Comparison of ENCODE assay signal across 8 cellular contexts in genomic region chr19:42279148-42279901, GRCh38. TPM values are rescaled to one million over a fixed set of nuclear protein-coding genes. Genes with fewer than 3 reads are reported as not detected.
DNase-seq lines count a peak whose midpoint lies in the region; ATAC-seq and TF ChIP-seq lines count a peak whose summit lies in the region.

No MANE protein-coding gene starts in this region.

- H3K36me3 Mint-ChIP-seq in natural killer cell treated with Interleukin-12 subunit alpha and Interleukin-12 subunit beta and Interleukin-15 and Interleukin-18, amount 100 ng/mL, for 72 hours, result peaks cover 5% of the 10 kb centered on the region

- peaks cover 24 to 70% (median 47%) of the 10 kb centered on the region in 11 experiments; a peak in 17 of 22 replicates for H4K20me1 ChIP-seq in BLaER1 treated with 17β-estradiol and CSF1 and Interleukin-3, amounts not matched to agents 10 nM and 100 nM

- no peaks in the 10 kb centered on the region for H3K9me3 ChIP-seq in BLaER1 treated with 17β-estradiol and CSF1 and Interleukin-3, amounts not matched to agents 10 nM and 100 nM (replicated peaks in 1 of 11)

- no peak for ATAC-seq in natural killer cell treated with Interleukin-12 subunit alpha and Interleukin-12 subunit beta and Interleukin-15 and Interleukin-18, amount 100 ng/mL, for 72 hours

- H3K27me3 Mint-ChIP-seq in natural killer cell treated with Interleukin-12 subunit alpha and Interleukin-12 subunit beta and Interleukin-15 and Interleukin-18, amount 100 ng/mL, for 72 hours, result no peaks in the 10 kb centered on the region

- H3K4me3 ChIP-seq in BLaER1 treated with 17β-estradiol and CSF1 and Interleukin-3, amounts not matched to agents 10 nM and 100 nM, result peak overlapping the region; percentile 67 to 84 (median 72)
- H3K4me3 ChIP-seq in Jurkat, Clone E6-1 (ENCODE audit: low read length), result peak overlapping the region; percentile 73
- H3K4me3 ChIP-seq in coronary artery, result peak overlapping the region; percentile 97

- peak overlapping the region; percentile 76 to 86 (median 80) for H3K9ac ChIP-seq in BLaER1 treated with 17β-estradiol and CSF1 and Interleukin-3, amounts not matched to agents 10 nM and 100 nM

- H3K4me1 ChIP-seq in BLaER1 treated with 17β-estradiol and CSF1 and Interleukin-3, amounts not matched to agents 10 nM and 100 nM, result peaks cover 65 to 81% (median 79%) of the 10 kb centered on the region in 10 experiments

- H3K27ac ChIP-seq in BLaER1 treated with 17β-estradiol and CSF1 and Interleukin-3, amounts not matched to agents 10 nM and 100 nM, result peak overlapping the region; percentile 40 to 85 (median 75); a peak in 21 of 22 replicates
- peak overlapping the region; percentile 98 to 100 for H3K27ac ChIP-seq in coronary artery

- no peak overlapping the region for H3K4me3 Mint-ChIP-seq in natural killer cell treated with Interleukin-12 subunit alpha and Interleukin-12 subunit beta and Interleukin-15 and Interleukin-18, amount 100 ng/mL, for 72 hours

- peaks cover 11 to 38% (median 17%) of the 10 kb centered on the region in 11 experiments for H3K36me3 ChIP-seq in BLaER1 treated with 17β-estradiol and CSF1 and Interleukin-3, amounts not matched to agents 10 nM and 100 nM

- TF ChIP-seq CTCF in coronary artery (IDR thresholded peaks at IDR 0.05), result no peak

- H3K27ac Mint-ChIP-seq in natural killer cell treated with Interleukin-12 subunit alpha and Interleukin-12 subunit beta and Interleukin-15 and Interleukin-18, amount 100 ng/mL, for 72 hours, result peak overlapping the region; percentile 93 to 94

- H3K9me3 Mint-ChIP-seq in natural killer cell treated with Interleukin-12 subunit alpha and Interleukin-12 subunit beta and Interleukin-15 and Interleukin-18, amount 100 ng/mL, for 72 hours, result no peaks in the 10 kb centered on the region

- H3K4me2 ChIP-seq in BLaER1 treated with 17β-estradiol and CSF1 and Interleukin-3, amounts not matched to agents 10 nM and 100 nM, result peak overlapping the region; percentile 90 to 100 (median 97)

- H3K27me3 ChIP-seq in BLaER1 treated with 17β-estradiol and CSF1 and Interleukin-3, amounts not matched to agents 10 nM and 100 nM, result no peaks in the 10 kb centered on the region

- DNase-seq in Jurkat, Clone E6-1 (ENCODE audit: low read depth, low spot score), result no peak
- DNase-seq in coronary artery (ENCODE audit: low spot score) (peak; percentile 73), NCI-H748 (lab: John Stamatoyannopoulos, UW; ENCODE audit: unreplicated experiment) (no peak), dermis blood vessel endothelial cell (no peak), NCI-H1436 treated with DMSO at 0.1 percent for 48 hours (lab: John Stamatoyannopoulos, UW) (no peak)
- DNase-seq in natural killer cell treated with Interleukin-12 subunit alpha and Interleukin-12 subunit beta and Interleukin-15 and Interleukin-18, amount 100 ng/mL, for 72 hours (ENCODE audit: low spot score), result no peak
- no peak for DNase-seq in effector CD4-positive, alpha-beta T cell

- peaks cover 38 to 49% of the 10 kb centered on the region in 2 donors for H3K4me1 Mint-ChIP-seq in natural killer cell treated with Interleukin-12 subunit alpha and Interleukin-12 subunit beta and Interleukin-15 and Interleukin-18, amount 100 ng/mL, for 72 hours (ENCODE audit: low read depth in 2 of 2)

RNA-seq across cellular contexts. Expression of gene CIC, which starts 10.3 kb away (rescaled TPM):
- 33.3 TPM for polyA plus RNA-seq in Jurkat, Clone E6-1 (2012; ENCODE audit: insufficient read depth, insufficient read length)
- total RNA-seq in natural killer cell treated with Interleukin-12 subunit alpha and Interleukin-12 subunit beta and Interleukin-15 and Interleukin-18, amount 100 ng/mL, for 72 hours, result 100 to 1,000 TPM; 110 to 115 TPM
- 20.6 and 39.7 TPM in 2 replicates for total RNA-seq in dermis blood vessel endothelial cell

RNA-seq across cellular contexts. Expression of gene PRR19, which starts 22.6 kb away (rescaled TPM):
- polyA plus RNA-seq in Jurkat, Clone E6-1 (2012; ENCODE audit: insufficient read depth, insufficient read length), result 0.87 TPM
- total RNA-seq in natural killer cell treated with Interleukin-12 subunit alpha and Interleukin-12 subunit beta and Interleukin-15 and Interleukin-18, amount 100 ng/mL, for 72 hours, result 1 to 10 TPM in 1 of 2 donors, under 1 TPM in 1; 0.64 to 1.0 TPM
- total RNA-seq in dermis blood vessel endothelial cell, result 0.84 and 1.2 TPM in 2 replicates

RNA-seq across cellular contexts. Expression of gene PAFAH1B3, which starts 23.1 kb away (rescaled TPM):
- polyA plus RNA-seq in Jurkat, Clone E6-1 (2012; ENCODE audit: insufficient read depth, insufficient read length), result 247 TPM
- 10 to 100 TPM; 16.9 to 40.2 TPM for total RNA-seq in natural killer cell treated with Interleukin-12 subunit alpha and Interleukin-12 subunit beta and Interleukin-15 and Interleukin-18, amount 100 ng/mL, for 72 hours
- total RNA-seq in dermis blood vessel endothelial cell, result 38.5 and 40.2 TPM in 2 replicates

RNA-seq across cellular contexts. Expression of gene ERF, which starts 24.4 kb away (rescaled TPM):
- 28.7 TPM for polyA plus RNA-seq in Jurkat, Clone E6-1 (2012; ENCODE audit: insufficient read depth, insufficient read length)
- total RNA-seq in natural killer cell treated with Interleukin-12 subunit alpha and Interleukin-12 subunit beta and Interleukin-15 and Interleukin-18, amount 100 ng/mL, for 72 hours, result 10 to 100 TPM; 29.5 to 47.8 TPM
- 32.7 and 42.4 TPM in 2 replicates for total RNA-seq in dermis blood vessel endothelial cell

RNA-seq across cellular contexts. Expression of gene TMEM145, which starts 33.8 kb away (rescaled TPM):
- 2.8 TPM for polyA plus RNA-seq in Jurkat, Clone E6-1 (2012; ENCODE audit: insufficient read depth, insufficient read length)
- 1 to 10 TPM; 1.4 to 1.6 TPM for total RNA-seq in natural killer cell treated with Interleukin-12 subunit alpha and Interleukin-12 subunit beta and Interleukin-15 and Interleukin-18, amount 100 ng/mL, for 72 hours
- 0.09 TPM in 1 of 2 replicates, not detected in the other for total RNA-seq in dermis blood vessel endothelial cell
